Comparison of ENCODE assay signal across 26 cellular contexts in the genomic region with DNA sequence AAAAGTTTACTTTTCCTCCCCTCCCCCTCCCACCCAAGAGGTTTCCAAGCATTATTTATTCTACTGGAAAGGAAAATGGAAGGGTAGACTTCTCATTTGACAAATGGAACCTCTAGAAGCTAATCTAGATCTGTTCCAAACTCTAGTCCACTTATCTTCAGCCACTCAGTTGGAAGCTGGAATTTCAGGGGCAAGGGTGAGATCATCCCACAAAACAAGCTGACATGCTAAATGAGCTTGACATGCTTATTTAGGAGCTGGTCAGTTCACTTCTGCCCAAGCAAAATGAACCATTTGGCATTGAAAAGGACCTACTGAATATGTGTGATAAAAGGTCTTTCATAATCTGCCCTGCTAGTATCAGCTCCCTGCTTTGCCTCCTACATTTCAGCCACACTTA. TPM values are rescaled to one million over a fixed set of nuclear protein-coding genes. Genes with fewer than 3 reads are reported as not detected.
DNase-seq lines count a peak whose midpoint lies in the region; ATAC-seq and TF ChIP-seq lines count a peak whose summit lies in the region.
"Had no signal": no experiment of that assay in that cellular context is flagged by ENCODE, and none has a peak within 500 bp of the region (broad histone marks: within the 10 kb centered on the region; RNA-seq: fewer than 3 reads in every experiment).

No MANE protein-coding gene starts in this region.

- H3K4me3 Mint-ChIP-seq in endodermal cell (no peak overlapping the region), nephron progenitor cell (no peak overlapping the region), natural killer cell (no peak overlapping the region)
- no peak overlapping the region for H3K4me3 Mint-ChIP-seq in stimulated activated naive B cell treated with anti-CD40 and anti-IgM and Interleukin-4, amounts not matched to agents 10 μg/mL and 1 μg/mL and 100 μg/mL, for 72 hours

- H3K27ac ChIP-seq in right cardiac atrium (ENCODE audit: low read length) (peak overlapping the region; percentile 43), endodermal cell (ENCODE audit: low read depth, low read length) (no peak overlapping the region), GM23248 (no peak overlapping the region)
- H3K27ac ChIP-seq: HL-60, neutrophil, WERI-Rb-1 had no signal

- H3K36me3 ChIP-seq in endodermal cell (ENCODE audit: control insufficient read depth, insufficient read depth, low read length) (peaks cover 50% of the 10 kb centered on the region), GM23248 (ENCODE audit: low read depth) (peaks cover 47% of the 10 kb centered on the region)

- DNase-seq in right cardiac atrium (no peak), cardiac septum (ENCODE audit: low spot score) (no peak), endodermal cell (no peak), nephron progenitor cell (no peak), NCI-H2196 (lab: John Stamatoyannopoulos, UW; ENCODE audit: unreplicated experiment) (no peak), natural killer cell (no peak), GM23248 (no peak)
- no peak for DNase-seq in stimulated activated naive B cell treated with anti-CD40 and anti-IgM and Interleukin-4, amounts not matched to agents 10 μg/mL and 1 μg/mL and 100 μg/mL, for 72 hours
- DNase-seq: ACHN; activated CD4-positive, alpha-beta T cell treated with anti-CD3 and anti-CD28 coated beads, Interleukin-2, amount 50 U/mL, for 4 hours; activated effector memory CD4-positive, alpha-beta T cell treated with anti-CD3 and anti-CD28 coated beads, Interleukin-2, amount 50 U/mL, for 16 hours; amniotic stem cell; C1 segment of cervical spinal cord; caudate nucleus; foreskin fibroblast; KBM-7; NCI-H1694 treated with DMSO at 0.1 percent for 48 hours; NCI-H2227 treated with DMSO at 0.1 percent for 48 hours; retina; SIG-M5; stimulated activated CD4-positive, alpha-beta T cell treated with anti-CD3 and anti-CD28 coated beads, Interleukin-12 subunit alpha, Interleukin-12 subunit beta, amount 100 ng/mL, for 4 hours; substantia nigra; T-helper 1 cell; WERI-Rb-1 had no signal

- H3K9ac ChIP-seq in endodermal cell (ENCODE audit: extremely low read depth, low read length, poor library complexity, severe bottlenecking) (no peak overlapping the region), GM23248 (no peak overlapping the region)

- no peaks in the 10 kb centered on the region for H3K9me2 ChIP-seq in GM23248 (ENCODE audit: insufficient read depth)

- peaks cover 97% of the 10 kb centered on the region for H3K79me2 ChIP-seq in GM23248 (ENCODE audit: insufficient read depth)

- H3K9me3 ChIP-seq in right cardiac atrium (ENCODE audit: control insufficient read depth, low read length) (no peaks in the 10 kb centered on the region), endodermal cell (ENCODE audit: control insufficient read depth, low read length) (no peaks in the 10 kb centered on the region), GM23248 (ENCODE audit: low read depth) (no peaks in the 10 kb centered on the region)
- H3K9me3 ChIP-seq: neutrophil had no signal

- H3K4me1 Mint-ChIP-seq in endodermal cell (peaks cover 25% of the 10 kb centered on the region), nephron progenitor cell (peaks cover 32% of the 10 kb centered on the region), natural killer cell (peaks cover 13 to 32% of the 10 kb centered on the region in 2 donors)
- peaks cover 21 to 40% of the 10 kb centered on the region in 2 donors for H3K4me1 Mint-ChIP-seq in stimulated activated naive B cell treated with anti-CD40 and anti-IgM and Interleukin-4, amounts not matched to agents 10 μg/mL and 1 μg/mL and 100 μg/mL, for 72 hours

- no peak overlapping the region for H3K4me3 ChIP-seq in right cardiac atrium (ENCODE audit: low read length)
- H3K4me3 ChIP-seq in endodermal cell (ENCODE audit: low read length) = no peak overlapping the region
- no peak overlapping the region for H3K4me3 ChIP-seq in GM23248

- H3K27ac Mint-ChIP-seq in endodermal cell = peak overlapping the region; percentile 36
- H3K27ac Mint-ChIP-seq in nephron progenitor cell = peak overlapping the region; percentile 10
- no peak overlapping the region for H3K27ac Mint-ChIP-seq in natural killer cell
- no peak overlapping the region for H3K27ac Mint-ChIP-seq in stimulated activated naive B cell treated with anti-CD40 and anti-IgM and Interleukin-4, amounts not matched to agents 10 μg/mL and 1 μg/mL and 100 μg/mL, for 72 hours

- H3K4me1 ChIP-seq in right cardiac atrium (ENCODE audit: control insufficient read depth, insufficient read depth, low read length) (peaks cover 11% of the 10 kb centered on the region), endodermal cell (ENCODE audit: control insufficient read depth, insufficient read depth, low read length) (no peaks in the 10 kb centered on the region), GM23248 (ENCODE audit: insufficient read depth) (peaks cover 10% of the 10 kb centered on the region; the same call in 1 of the 2 replicates)

- H2AFZ ChIP-seq in GM23248 = no peak overlapping the region

- H3K9me3 Mint-ChIP-seq in endodermal cell (no peaks in the 10 kb centered on the region), nephron progenitor cell (no peaks in the 10 kb centered on the region), natural killer cell (no peaks in the 10 kb centered on the region)
- H3K9me3 Mint-ChIP-seq in stimulated activated naive B cell treated with anti-CD40 and anti-IgM and Interleukin-4, amounts not matched to agents 10 μg/mL and 1 μg/mL and 100 μg/mL, for 72 hours = no peaks in the 10 kb centered on the region

- H4K20me1 ChIP-seq in GM23248 (ENCODE audit: insufficient read depth) = no peaks in the 10 kb centered on the region; the same call in 1 of the 2 replicates

- peaks cover 38% of the 10 kb centered on the region for H3K36me3 Mint-ChIP-seq in endodermal cell (ENCODE audit: low read depth)
- peaks cover 42% of the 10 kb centered on the region for H3K36me3 Mint-ChIP-seq in nephron progenitor cell (ENCODE audit: low read depth)
- H3K36me3 Mint-ChIP-seq in natural killer cell = peaks cover 9% of the 10 kb centered on the region
- H3K36me3 Mint-ChIP-seq in stimulated activated naive B cell treated with anti-CD40 and anti-IgM and Interleukin-4, amounts not matched to agents 10 μg/mL and 1 μg/mL and 100 μg/mL, for 72 hours = peaks cover 36 to 62% of the 10 kb centered on the region in 2 donors

- intact Hi-C loops in right cardiac atrium (cut with DNase I) (no loop called here), cardiac septum (cut with DNase I) (no loop called here), natural killer cell (cut with micrococcal nuclease) (no loop called here)

- no peaks in the 10 kb centered on the region for H3K27me3 Mint-ChIP-seq in endodermal cell (ENCODE audit: insufficient read depth)
- H3K27me3 Mint-ChIP-seq in nephron progenitor cell (ENCODE audit: low read depth, poor library complexity) = no peaks in the 10 kb centered on the region
- no peaks in the 10 kb centered on the region for H3K27me3 Mint-ChIP-seq in natural killer cell (ENCODE audit: low read depth in 2 of 2)
- H3K27me3 Mint-ChIP-seq in stimulated activated naive B cell treated with anti-CD40 and anti-IgM and Interleukin-4, amounts not matched to agents 10 μg/mL and 1 μg/mL and 100 μg/mL, for 72 hours = no peaks in the 10 kb centered on the region

- no peak for TF ChIP-seq CTCF in endodermal cell (conservative IDR thresholded peaks at IDR 0.05)
- no peak for TF ChIP-seq CTCF in nephron progenitor cell (IDR thresholded peaks at IDR 0.05)
- TF ChIP-seq CTCF in natural killer cell (IDR thresholded peaks at IDR 0.05) = no peak

- H3K4me2 ChIP-seq in GM23248 (ENCODE audit: unreplicated experiment) = no peak overlapping the region

- peaks cover 21% of the 10 kb centered on the region; the same call in 1 of the 2 replicates for H3F3A ChIP-seq in GM23248 (ENCODE audit: insufficient read depth)

- ATAC-seq in right cardiac atrium (no peak), natural killer cell (no peak)
- ATAC-seq in stimulated activated naive B cell treated with anti-CD40 and anti-IgM and Interleukin-4, amounts not matched to agents 10 μg/mL and 1 μg/mL and 100 μg/mL, for 72 hours (replicated peaks) = no peak

- in situ Hi-C loops in GM23248 (cut with MboI) = no loop called here

- H3K27me3 ChIP-seq in right cardiac atrium (ENCODE audit: control insufficient read depth, insufficient read depth) (no peaks in the 10 kb centered on the region), endodermal cell (ENCODE audit: control insufficient read depth, insufficient read depth, low read length, poor library complexity, severe bottlenecking) (no peaks in the 10 kb centered on the region), GM23248 (replicated peaks; ENCODE audit: insufficient read depth) (no peaks in the 10 kb centered on the region)
- H3K27me3 ChIP-seq: neutrophil had no signal

RNA-seq across cellular contexts. Expression of gene LRRC41, which starts 5.0 kb away (rescaled TPM):
- total RNA-seq in right cardiac atrium = 10 to 100 TPM; 37.2 to 46.3 (median 40.1) TPM
- polyA plus RNA-seq in right cardiac atrium = 27.1 TPM
- 52.5 TPM for total RNA-seq in cardiac septum
- 10 to 100 TPM; 74.2 to 88.9 TPM for total RNA-seq in endodermal cell
- 65.0 TPM for polyA plus RNA-seq in endodermal cell (2013, experiment 1 of 2)
- polyA plus RNA-seq in endodermal cell (2013, experiment 2 of 2) = 60.3 TPM
- 10 to 100 TPM; 35.0 to 43.9 (median 35.8) TPM for total RNA-seq in natural killer cell
- total RNA-seq in GM23248 (2014; rRNA removed; shearing (Covaris generic)) = 131 and 133 TPM in 2 replicates
- polyA plus RNA-seq in GM23248 (2016; fragmentation: Nextera tagmentation; extraction: Ambion mirVana) = 103 and 108 TPM in 2 replicates

RNA-seq across cellular contexts. Expression of gene UQCRH, which starts 5.1 kb away (rescaled TPM):
- 100 to 1,000 TPM; 664 to 870 (median 705) TPM for total RNA-seq in right cardiac atrium
- polyA plus RNA-seq in right cardiac atrium = 2,380 TPM
- total RNA-seq in cardiac septum = 907 TPM
- 100 to 1,000 TPM; 375 to 400 TPM for total RNA-seq in endodermal cell
- 425 TPM for polyA plus RNA-seq in endodermal cell (2013, experiment 1 of 2)
- 398 TPM for polyA plus RNA-seq in endodermal cell (2013, experiment 2 of 2)
- 100 to 1,000 TPM in 2 of 3 donors, 10 to 100 TPM in 1; 91.1 to 120 (median 107) TPM for total RNA-seq in natural killer cell
- total RNA-seq in GM23248 (2014; rRNA removed; shearing (Covaris generic)) = 334 and 337 TPM in 2 replicates
- 237 and 238 TPM in 2 replicates for polyA plus RNA-seq in GM23248 (2016; fragmentation: Nextera tagmentation; extraction: Ambion mirVana)

RNA-seq across cellular contexts. Expression of gene NSUN4, which starts 42.2 kb away (rescaled TPM):
- total RNA-seq in right cardiac atrium = 10 to 100 TPM; 12.6 to 18.7 (median 13.7) TPM
- polyA plus RNA-seq in right cardiac atrium = 10.6 TPM
- 18.5 TPM for total RNA-seq in cardiac septum
- total RNA-seq in endodermal cell = 10 to 100 TPM; 16.3 to 19.0 TPM
- polyA plus RNA-seq in endodermal cell (2013, experiment 1 of 2) = 16.5 TPM
- polyA plus RNA-seq in endodermal cell (2013, experiment 2 of 2) = 15.7 TPM
- total RNA-seq in natural killer cell = 10 to 100 TPM; 25.9 to 41.0 (median 36.3) TPM
- 11.7 and 12.5 TPM in 2 replicates for total RNA-seq in GM23248 (2014; rRNA removed; shearing (Covaris generic))
- 11.4 and 14.9 TPM in 2 replicates for polyA plus RNA-seq in GM23248 (2016; fragmentation: Nextera tagmentation; extraction: Ambion mirVana)

RNA-seq across cellular contexts. Expression of gene RAD54L, which starts 50.8 kb away (rescaled TPM):
- total RNA-seq in right cardiac atrium = under 1 TPM in 3 of 4 donors, not detected in 1; 0.56 to 0.89 (median 0.74) TPM
- polyA plus RNA-seq in right cardiac atrium = 0.16 TPM
- total RNA-seq in cardiac septum = 0.97 TPM
- total RNA-seq in endodermal cell = 10 to 100 TPM; 38.6 to 58.3 TPM
- polyA plus RNA-seq in endodermal cell (2013, experiment 1 of 2) = 31.0 TPM
- polyA plus RNA-seq in endodermal cell (2013, experiment 2 of 2) = 30.3 TPM
- 1 to 10 TPM; 1.8 to 2.3 (median 1.8) TPM for total RNA-seq in natural killer cell
- 1.9 and 3.0 TPM in 2 replicates for total RNA-seq in GM23248 (2014; rRNA removed; shearing (Covaris generic))
- polyA plus RNA-seq in GM23248 (2016; fragmentation: Nextera tagmentation; extraction: Ambion mirVana) = 4.4 and 4.9 TPM in 2 replicates

Comparison
In these comparisons a context has a peak if more than half of its experiments do, and no peak if none do; other contexts are left out.
1. H3K27ac Mint-ChIP-seq: peak in endodermal cell (single experiment) and nephron progenitor cell (single experiment); none in natural killer cell (0 of 2) and stimulated activated naive B cell treated with anti-CD40 and anti-IgM and Interleukin-4, amounts not matched to agents 10 μg/mL and 1 μg/mL and 100 μg/mL, for 72 hours (single experiment).